ENCODE assay signal across 10 cellular contexts in genomic region chr9:33116855-33117254, GRCh38. TPM values are rescaled to one million over a fixed set of nuclear protein-coding genes. Genes with fewer than 3 reads are reported as not detected.
DNase-seq lines count a peak whose midpoint lies in the region; ATAC-seq lines count a peak whose summit lies in the region.
"Had no signal": no experiment of that assay in that cellular context is flagged by ENCODE, and none has a peak within 500 bp of the region (broad histone marks: within the 10 kb centered on the region; RNA-seq: fewer than 3 reads in every experiment).

No MANE protein-coding gene starts in this region.

- H3K36me3 ChIP-seq in neuronal stem cell (replicated peaks in 1 of 2; ENCODE audit: control insufficient read depth in 2 of 2, insufficient read depth in 2 of 2, low read length in 2 of 2) = peaks cover 0 to 8% of the 10 kb centered on the region in 2 donors

- no peaks in the 10 kb centered on the region for H3K27me3 ChIP-seq in neuronal stem cell (ENCODE audit: control insufficient read depth in 3 of 3, insufficient read depth in 3 of 3, low read depth in 1 of 3, low read length in 3 of 3)
- H3K27me3 ChIP-seq: brain microvascular endothelial cell had no signal

- H3K14ac ChIP-seq in neuronal stem cell (ENCODE audit: low read length) = no peak overlapping the region

- H3K4me3 ChIP-seq in skin epidermis (no peak overlapping the region), neuronal stem cell (ENCODE audit: low read length in 2 of 2) (no peak overlapping the region)

- no peak overlapping the region for H3K18ac ChIP-seq in neuronal stem cell (ENCODE audit: low read length)

- no peaks in the 10 kb centered on the region for H3K79me1 ChIP-seq in neuronal stem cell (ENCODE audit: low read depth, low read length)

- H3K4ac ChIP-seq in neuronal stem cell (ENCODE audit: low read length) = no peak overlapping the region

- no peak overlapping the region for H2BK120ac ChIP-seq in neuronal stem cell (ENCODE audit: low read depth, low read length)

- no peak overlapping the region for H2BK5ac ChIP-seq in neuronal stem cell (ENCODE audit: low read length)

- no peaks in the 10 kb centered on the region for H3K9me3 ChIP-seq in neuronal stem cell (replicated peaks in 1 of 2; ENCODE audit: control insufficient read depth in 2 of 2, insufficient read depth in 1 of 2, low read depth in 1 of 2, low read length in 2 of 2)

- H2BK12ac ChIP-seq in neuronal stem cell (ENCODE audit: low read length) = no peak overlapping the region

- H4K91ac ChIP-seq in neuronal stem cell (ENCODE audit: low read depth, low read length, poor library complexity) = no peak overlapping the region

- H3K4me2 ChIP-seq in neuronal stem cell (ENCODE audit: insufficient read depth, low read length, poor library complexity, severe bottlenecking) = no peak overlapping the region

- no CpG with 5 or more reads among the region's 2 CpGs for WGBS in neuronal stem cell (ENCODE audit: extremely low coverage in 2 of 2, insufficient read length in 2 of 2, insufficient replicate concordance in 1 of 2), 2 donors

- H2AK5ac ChIP-seq in neuronal stem cell (ENCODE audit: low read depth, low read length) = no peak overlapping the region

- no peaks in the 10 kb centered on the region for H3K4me1 ChIP-seq in neuronal stem cell (ENCODE audit: control insufficient read depth in 2 of 2, insufficient read depth in 1 of 2, low read depth in 1 of 2, low read length in 2 of 2)

- H2BK15ac ChIP-seq in neuronal stem cell (ENCODE audit: low read length) = no peak overlapping the region

- no peak overlapping the region for H3K9ac ChIP-seq in neuronal stem cell (ENCODE audit: low read depth, low read length, poor library complexity)

- peak; percentile 61 for ATAC-seq in GM21390 (IDR thresholded peaks at IDR 0.05; ENCODE audit: unreplicated experiment)
- ATAC-seq in HG02763 (IDR thresholded peaks at IDR 0.05; ENCODE audit: unreplicated experiment) = no peak
- no peak for ATAC-seq in HG03159 (IDR thresholded peaks at IDR 0.05; ENCODE audit: unreplicated experiment)

- DNase-seq in NOMO-1 treated with DMSO at 0.1 percent for 48 hours (lab: John Stamatoyannopoulos, UW; ENCODE audit: unreplicated experiment) = peak; percentile 61
- DNase-seq in epidermal melanocyte (ENCODE audit: insufficient read length, low spot score) = peak; percentile 30
- DNase-seq in NCI-H748 treated with DMSO at 0.1 percent for 48 hours (lab: John Stamatoyannopoulos, UW) = no peak
- no peak for DNase-seq in neuronal stem cell (ENCODE audit: low spot score)
- DNase-seq: brain microvascular endothelial cell, SW 1271 had no signal

- no peak overlapping the region for H2AFZ ChIP-seq in neuronal stem cell (ENCODE audit: low read length)

- no peak overlapping the region for H3K23ac ChIP-seq in neuronal stem cell (ENCODE audit: low read depth, low read length, poor library complexity)

- no peak overlapping the region for H4K8ac ChIP-seq in neuronal stem cell (ENCODE audit: low read depth, low read length)

- H3K27ac ChIP-seq in skin epidermis = peak overlapping the region in 19 of 21 experiments; percentile 3 to 83 (median 63)
- no peak overlapping the region for H3K27ac ChIP-seq in neuronal stem cell (replicated peaks; ENCODE audit: low read length)
- H3K27ac ChIP-seq: brain microvascular endothelial cell had no signal

RNA-seq across cellular contexts. Expression of gene SMU1, which starts 40.4 kb away (rescaled TPM):
- 14.0 TPM for polyA plus RNA-seq in neuronal stem cell (2013, experiment 1 of 2)
- polyA plus RNA-seq in neuronal stem cell (2013, experiment 2 of 2) = 14.7 TPM

RNA-seq across cellular contexts. Expression of gene B4GALT1, which starts 50.3 kb away (rescaled TPM):
- polyA plus RNA-seq in neuronal stem cell (2013, experiment 1 of 2) = 13.2 TPM
- polyA plus RNA-seq in neuronal stem cell (2013, experiment 2 of 2) = 13.0 TPM

Comparison
In these comparisons a context has a peak if more than half of its experiments do, and no peak if none do; other contexts are left out.
1. DNase-seq: peak in NOMO-1 treated with DMSO at 0.1 percent for 48 hours (single experiment) and epidermal melanocyte (single experiment); none in NCI-H748 treated with DMSO at 0.1 percent for 48 hours (single experiment) and neuronal stem cell (single experiment).